Comparison of ENCODE assay signal across 25 cellular contexts in genomic region chr12:110116623-110117022, GRCh38. TPM values are rescaled to one million over a fixed set of nuclear protein-coding genes. Genes with fewer than 3 reads are reported as not detected.
DNase-seq lines count a peak whose midpoint lies in the region; ATAC-seq and TF ChIP-seq lines count a peak whose summit lies in the region.
"Had no signal": no experiment of that assay in that cellular context is flagged by ENCODE, and none has a peak within 500 bp of the region (broad histone marks: within the 10 kb centered on the region; RNA-seq: fewer than 3 reads in every experiment).

No MANE protein-coding gene starts in this region.

- no peak overlapping the region for H3K9ac ChIP-seq in neuronal stem cell (ENCODE audit: low read depth, low read length, poor library complexity)

- TF ChIP-seq POLR2A in esophagus squamous epithelium (IDR thresholded peaks at IDR 0.05) = no peak
- TF ChIP-seq POLR2A in vagina (IDR thresholded peaks at IDR 0.05) = no peak

- H3K9me3 Mint-ChIP-seq in type B pancreatic cell = no peaks in the 10 kb centered on the region
- H3K9me3 Mint-ChIP-seq: CD4-positive, alpha-beta memory T cell; GM23338 had no signal

- ATAC-seq in HG02981 (IDR thresholded peaks at IDR 0.05; ENCODE audit: unreplicated experiment) = no peak
- ATAC-seq: GM23338 had no signal

- 90 to 93% methylated on average over 6 to 7 of the region's 7 CpGs for WGBS in esophagus squamous epithelium, 2 donors
- no CpG with 5 or more reads among the region's 7 CpGs for WGBS in neuronal stem cell (ENCODE audit: extremely low coverage in 2 of 2, insufficient read length in 2 of 2, insufficient replicate concordance in 1 of 2), 2 donors

- DNase-seq in ascending aorta (ENCODE audit: low spot score in 2 of 2) = peak in 1 of 2 donors; percentile 39
- DNase-seq in esophagus squamous epithelium (lab: John Stamatoyannopoulos, UW) = no peak
- no peak for DNase-seq in neuronal stem cell (ENCODE audit: low spot score)
- DNase-seq in vagina (ENCODE audit: extremely low spot score in 2 of 2) = no peak
- no peak for DNase-seq in NCI-H1105 treated with DMSO at 0.1 percent for 48 hours (lab: John Stamatoyannopoulos, UW)
- no peak for DNase-seq in type B pancreatic cell (ENCODE audit: extremely low spot score, unreplicated experiment)
- DNase-seq: C1 segment of cervical spinal cord; CD4-positive, alpha-beta memory T cell; COR-L47; HCEC 1CT; Kasumi-1; MG63; NCI-H1417 treated with DMSO at 0.1 percent for 48 hours; NCI-H1694 treated with DMSO at 0.1 percent for 48 hours; NCI-H2081; NCI-H2171; NCI-H226; NCI-H510A; NCI-H69; Right ventricle myocardium superior; RPMI8226 had no signal

- no peaks in the 10 kb centered on the region for H3K79me1 ChIP-seq in neuronal stem cell (ENCODE audit: low read depth, low read length)

- no peak overlapping the region for H2BK5ac ChIP-seq in neuronal stem cell (ENCODE audit: low read length)

- H3K36me3 Mint-ChIP-seq in type B pancreatic cell = no peaks in the 10 kb centered on the region
- H3K36me3 Mint-ChIP-seq: CD4-positive, alpha-beta memory T cell had no signal

- H4K8ac ChIP-seq in neuronal stem cell (ENCODE audit: low read depth, low read length) = no peak overlapping the region

- no peaks in the 10 kb centered on the region for H3K9me3 ChIP-seq in ascending aorta
- no peaks in the 10 kb centered on the region for H3K9me3 ChIP-seq in esophagus squamous epithelium
- H3K9me3 ChIP-seq in neuronal stem cell (replicated peaks in 1 of 2; ENCODE audit: control insufficient read depth in 2 of 2, insufficient read depth in 1 of 2, low read depth in 1 of 2, low read length in 2 of 2) = peaks cover 0 to 4% of the 10 kb centered on the region in 2 donors
- H3K9me3 ChIP-seq in vagina = no peaks in the 10 kb centered on the region
- H3K9me3 ChIP-seq: SJSA1 had no signal

- H3K23ac ChIP-seq in neuronal stem cell (ENCODE audit: low read depth, low read length, poor library complexity) = no peak overlapping the region

- H2AK5ac ChIP-seq in neuronal stem cell (ENCODE audit: low read depth, low read length) = no peak overlapping the region

- no peak overlapping the region for H2BK120ac ChIP-seq in neuronal stem cell (ENCODE audit: low read depth, low read length)

- no peak overlapping the region for H3K4ac ChIP-seq in neuronal stem cell (ENCODE audit: low read length)

- no peak overlapping the region for H4K91ac ChIP-seq in neuronal stem cell (ENCODE audit: low read depth, low read length, poor library complexity)

- H3K27me3 ChIP-seq in ascending aorta = no peaks in the 10 kb centered on the region
- H3K27me3 ChIP-seq in esophagus squamous epithelium = no peaks in the 10 kb centered on the region
- H3K27me3 ChIP-seq in neuronal stem cell (ENCODE audit: control insufficient read depth in 3 of 3, insufficient read depth in 3 of 3, low read depth in 1 of 3, low read length in 3 of 3) = peaks cover 0 to 9% (median 0%) of the 10 kb centered on the region in 3 experiments
- no peaks in the 10 kb centered on the region for H3K27me3 ChIP-seq in vagina
- H3K27me3 ChIP-seq: MG63, SJSA1 had no signal

- intact Hi-C loops in ascending aorta (cut with DNase I) = no loop called here
- intact Hi-C loops in esophagus squamous epithelium (cut with DNase I) = loop anchor here (10.0 kb wide), 1 partner anchor 108 kb away; no protein-coding TSS in a partner anchor
- intact Hi-C loops in vagina (cut with DNase I) = no loop called here

- H2BK12ac ChIP-seq in neuronal stem cell (ENCODE audit: low read length) = no peak overlapping the region

- H3K4me1 Mint-ChIP-seq in type B pancreatic cell (ENCODE audit: unreplicated experiment) = peaks cover 4% of the 10 kb centered on the region
- H3K4me1 Mint-ChIP-seq: CD4-positive, alpha-beta memory T cell; GM23338 had no signal

- H3K14ac ChIP-seq in neuronal stem cell (ENCODE audit: low read length) = no peak overlapping the region

- H3K27me3 Mint-ChIP-seq in type B pancreatic cell = no peaks in the 10 kb centered on the region

- H3K4me1 ChIP-seq in ascending aorta = peaks cover 0 to 41% of the 10 kb centered on the region in 2 donors
- H3K4me1 ChIP-seq in esophagus squamous epithelium = peaks cover 0 to 14% (median 0%) of the 10 kb centered on the region in 3 donors
- H3K4me1 ChIP-seq in neuronal stem cell (ENCODE audit: control insufficient read depth in 2 of 2, insufficient read depth in 1 of 2, low read depth in 1 of 2, low read length in 2 of 2) = no peaks in the 10 kb centered on the region
- peaks cover 32% of the 10 kb centered on the region for H3K4me1 ChIP-seq in vagina
- H3K4me1 ChIP-seq: SJSA1 had no signal

- no peak for TF ChIP-seq CTCF in ascending aorta (IDR thresholded peaks at IDR 0.05)
- no peak for TF ChIP-seq CTCF in esophagus squamous epithelium (IDR thresholded peaks at IDR 0.05)
- no peak for TF ChIP-seq CTCF in vagina (IDR thresholded peaks at IDR 0.05)
- TF ChIP-seq CTCF in type B pancreatic cell (conservative IDR thresholded peaks at IDR 0.05) = no peak

- H3K27ac Mint-ChIP-seq in type B pancreatic cell = no peak overlapping the region
- H3K27ac Mint-ChIP-seq: CD4-positive, alpha-beta memory T cell; GM23338 had no signal

- peak overlapping the region; percentile 91 to 92 for H3K27ac ChIP-seq in ascending aorta
- peak overlapping the region in 3 of 4 donors; percentile 42 to 73 (median 67) for H3K27ac ChIP-seq in esophagus squamous epithelium
- no peak overlapping the region for H3K27ac ChIP-seq in neuronal stem cell (replicated peaks; ENCODE audit: low read length)
- peak overlapping the region; percentile 33 for H3K27ac ChIP-seq in vagina
- H3K27ac ChIP-seq: SJSA1 had no signal

- no peak overlapping the region for H3K4me3 Mint-ChIP-seq in type B pancreatic cell
- H3K4me3 Mint-ChIP-seq: CD4-positive, alpha-beta memory T cell; GM23338 had no signal

- H2BK15ac ChIP-seq in neuronal stem cell (ENCODE audit: low read length) = no peak overlapping the region

- H3K36me3 ChIP-seq in ascending aorta (no peaks in the 10 kb centered on the region), esophagus squamous epithelium (no peaks in the 10 kb centered on the region), neuronal stem cell (replicated peaks in 1 of 2; ENCODE audit: control insufficient read depth in 2 of 2, insufficient read depth in 2 of 2, low read length in 2 of 2) (no peaks in the 10 kb centered on the region), vagina (no peaks in the 10 kb centered on the region)
- H3K36me3 ChIP-seq: MG63, SJSA1 had no signal

- H3K4me3 ChIP-seq in ascending aorta (no peak overlapping the region), esophagus squamous epithelium (no peak overlapping the region), neuronal stem cell (ENCODE audit: low read length in 2 of 2) (no peak overlapping the region), vagina (no peak overlapping the region)
- H3K4me3 ChIP-seq: A549, GM23338, MG63, SJSA1 had no signal

- H3K18ac ChIP-seq in neuronal stem cell (ENCODE audit: low read length) = no peak overlapping the region

- H3K4me2 ChIP-seq in neuronal stem cell (ENCODE audit: insufficient read depth, low read length, poor library complexity, severe bottlenecking) = no peak overlapping the region
- H3K4me2 ChIP-seq: A549, GM23338 had no signal

- H2AFZ ChIP-seq in neuronal stem cell (ENCODE audit: low read length) = peak overlapping the region; percentile 18

RNA-seq across cellular contexts. Expression of gene IFT81, which starts 7.5 kb away (rescaled TPM):
- total RNA-seq in ascending aorta = 12.0 TPM
- total RNA-seq in esophagus squamous epithelium = 10 to 100 TPM in 1 of 4 donors, 1 to 10 TPM in 3; 3.6 to 12.6 (median 7.2) TPM
- polyA plus RNA-seq in neuronal stem cell (2013, experiment 1 of 2) = 42.9 TPM
- polyA plus RNA-seq in neuronal stem cell (2013, experiment 2 of 2) = 41.6 TPM
- 18.2 TPM for total RNA-seq in vagina
- total RNA-seq in type B pancreatic cell (ENCODE audit: low replicate concordance) = 12.6 and 33.8 TPM in 2 replicates
